In genomic region chr17:76157759-76158158, GRCh38 we compare ENCODE assay signal across 28 cellular contexts. TPM values are rescaled to one million over a fixed set of nuclear protein-coding genes. Genes with fewer than 3 reads are reported as not detected.
"Had no signal": no experiment of that assay in that cellular context is flagged by ENCODE, and none has a peak within 500 bp of the region (broad histone marks: within the 10 kb centered on the region; RNA-seq: fewer than 3 reads in every experiment).

No MANE protein-coding gene starts in this region.

- DNase-seq: activated CD4-positive, alpha-beta T cell treated with anti-CD3 and anti-CD28 coated beads for 4 hours; activated CD4-positive, alpha-beta T cell treated with anti-CD3 and anti-CD28 coated beads, Interleukin-2, amount 50 U/mL, for 4 hours; activated CD8-positive, alpha-beta memory T cell treated with anti-CD3 and anti-CD28 coated beads, Interleukin-2, amount 50 U/mL, for 4 hours; activated effector memory CD4-positive, alpha-beta T cell treated with anti-CD3 and anti-CD28 coated beads, Interleukin-2, amount 50 U/mL, for 16 hours; adrenal gland; effector memory CD4-positive, alpha-beta T cell; erythroblast; hippocampal formation; naive B cell; right cardiac atrium; stimulated activated CD4-positive, alpha-beta T cell treated with anti-CD3 and anti-CD28 coated beads, Interleukin-15, amount 100 ng/mL, for 24 hours; stimulated activated CD4-positive, alpha-beta T cell treated with anti-CD3 and anti-CD28 coated beads, Interleukin-2, amount 100 ng/mL, for 24 hours; stimulated activated naive CD4-positive, alpha-beta T cell treated with Interleukin-2 at 50 U/mL for 16 hours; T-helper 1 cell; testis; trophoblast cell had no signal

- H3K36me3 Mint-ChIP-seq: mesothelial cell of epicardium, naive B cell had no signal

- H3K27ac ChIP-seq: adrenal gland, ascending aorta, cardiac muscle cell, coronary artery, gastroesophageal sphincter, testis had no signal

- H3K4me1 ChIP-seq: adrenal gland, ascending aorta, gastroesophageal sphincter had no signal

- H3K4me3 Mint-ChIP-seq: activated T-helper 1 cell treated with anti-CD3 and anti-CD28 coated beads, Interleukin-12 subunit alpha, Interleukin-12 subunit beta, Interleukin-2, Interleukin-4 antibody, amounts not matched to agents 30 ng/mL and 10 ng/mL and 1 ng/mL, durations not matched to agents 14 hours and 24 hours and 36 hours; brain; mesothelial cell of epicardium had no signal

- H3K36me3 ChIP-seq: adrenal gland, ascending aorta, cardiac muscle cell, gastroesophageal sphincter had no signal

- H3K9me3 Mint-ChIP-seq: activated naive CD4-positive, alpha-beta T cell treated with anti-CD3 and anti-CD28 coated beads, Interleukin-2, amount 50 U/mL, for 72 hours; activated T-helper 1 cell treated with anti-CD3 and anti-CD28 coated beads, Interleukin-12 subunit alpha, Interleukin-12 subunit beta, Interleukin-2, Interleukin-4 antibody, amounts not matched to agents 30 ng/mL and 10 ng/mL and 1 ng/mL, durations not matched to agents 14 hours and 24 hours and 36 hours; brain; mesothelial cell of epicardium; naive B cell had no signal

- H3K27me3 Mint-ChIP-seq: brain had no signal

- H3K4me3 ChIP-seq: adrenal gland, ascending aorta, cardiac muscle cell, coronary artery, dorsolateral prefrontal cortex, gastroesophageal sphincter, testis had no signal

- H3K9me3 ChIP-seq: adrenal gland, ascending aorta, gastroesophageal sphincter, testis had no signal

- H3K27ac Mint-ChIP-seq: activated T-helper 1 cell treated with anti-CD3 and anti-CD28 coated beads, Interleukin-12 subunit alpha, Interleukin-12 subunit beta, Interleukin-2, Interleukin-4 antibody, amounts not matched to agents 30 ng/mL and 10 ng/mL and 1 ng/mL, durations not matched to agents 14 hours and 24 hours and 36 hours; brain; mesothelial cell of epicardium; naive B cell had no signal

- ATAC-seq: activated naive CD4-positive, alpha-beta T cell treated with anti-CD3 and anti-CD28 coated beads, Interleukin-2, amount 50 U/mL, for 72 hours; gastroesophageal sphincter; right cardiac atrium had no signal

- H3K27me3 ChIP-seq: adrenal gland, ascending aorta, cardiac muscle cell, dorsolateral prefrontal cortex, gastroesophageal sphincter, testis had no signal

RNA-seq across cellular contexts. Expression of gene FOXJ1, which starts 16.7 kb away (rescaled TPM):
- total RNA-seq: activated T-helper 1 cell treated with anti-CD3 and anti-CD28 coated beads, Interleukin-12 subunit alpha, Interleukin-12 subunit beta, Interleukin-2, Interleukin-4 antibody, amounts not matched to agents 30 ng/mL and 10 ng/mL and 1 ng/mL, durations not matched to agents 14 hours and 24 hours and 36 hours; ascending aorta; fibroblast of lung; fibroblast of villous mesenchyme; gastroesophageal sphincter; pulmonary artery endothelial cell; right cardiac atrium had no signal
- polyA plus RNA-seq: fibroblast of lung, right cardiac atrium had no signal
